ENCODE assay signal across 15 cellular contexts in the genomic region with DNA sequence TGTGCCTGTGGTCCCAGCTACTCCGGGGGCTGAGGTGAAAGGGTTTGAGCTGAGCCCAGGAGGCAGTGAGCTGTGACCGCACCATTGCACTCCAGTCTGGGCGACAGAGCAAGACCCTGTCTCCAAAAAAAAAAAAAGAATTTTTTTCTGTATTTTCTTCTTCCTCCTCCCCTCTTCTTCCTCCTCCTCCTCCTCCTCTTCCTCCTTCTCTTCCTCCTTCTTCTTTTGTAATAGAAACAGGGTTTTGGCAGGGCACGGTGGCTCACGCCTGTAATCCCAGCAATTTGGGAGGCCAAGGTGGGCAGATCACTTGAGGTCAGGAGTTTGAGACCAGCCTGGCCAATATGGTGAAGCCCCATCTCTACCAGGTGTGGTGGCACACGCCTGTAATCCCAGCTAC. TPM values are rescaled to one million over a fixed set of nuclear protein-coding genes. Genes with fewer than 3 reads are reported as not detected.
"Had no signal": no experiment of that assay in that cellular context is flagged by ENCODE, and none has a peak within 500 bp of the region (broad histone marks: within the 10 kb centered on the region; RNA-seq: fewer than 3 reads in every experiment).

No MANE protein-coding gene starts in this region.

RNA-seq across cellular contexts. Expression of a gene that starts 14.4 kb away (rescaled TPM):
- total RNA-seq: activated CD4-positive, alpha-beta T cell treated with anti-CD3 and anti-CD28 coated beads for 36 hours; activated CD4-positive, alpha-beta T cell treated with anti-CD3 and anti-CD28 coated beads, Interleukin-2, amount 10 ng/mL, durations not matched to agents 7 days and 5 days; activated CD8-positive, alpha-beta T cell treated with anti-CD3 and anti-CD28 coated beads, Interleukin-2, amount 10 ng/mL, durations not matched to agents 7 days and 5 days; activated T-helper 2 cell treated with anti-CD3 and anti-CD28 coated beads, Interferon-gamma antibody, Interleukin-2, Interleukin-4, amounts not matched to agents 10 μg/mL and 5 μg/mL and 100 μg/mL, durations not matched to agents 14 hours and 24 hours and 36 hours; ascending aorta; T-cell; T-helper 1 cell treated with Interleukin-12 subunit alpha and Interleukin-12 subunit beta and Interleukin-4 antibody, amounts not matched to agents 30 ng/mL and 1 ng/mL, for 36 hours; T-helper 17 cell; T-helper 2 cell treated with Interferon-gamma antibody and Interleukin-4, amounts not matched to agents 100 ng/mL and 5 ng/mL, for 36 hours had no signal

RNA-seq across cellular contexts. Expression of a gene that starts 42.5 kb away (rescaled TPM):
- total RNA-seq: ascending aorta had no signal

RNA-seq across cellular contexts. Expression of a gene that starts 56.4 kb away (rescaled TPM):
- total RNA-seq: activated CD4-positive, alpha-beta memory T cell treated with anti-CD3 and anti-CD28 coated beads, Interleukin-2, amount 10 ng/mL, durations not matched to agents 7 days and 5 days; activated CD4-positive, alpha-beta T cell treated with anti-CD3 and anti-CD28 coated beads for 36 hours; activated CD4-positive, alpha-beta T cell treated with anti-CD3 and anti-CD28 coated beads, Interleukin-2, amount 10 ng/mL, durations not matched to agents 7 days and 5 days; activated CD8-positive, alpha-beta memory T cell treated with anti-CD3 and anti-CD28 coated beads, Interleukin-2, amount 10 ng/mL, durations not matched to agents 7 days and 5 days; activated CD8-positive, alpha-beta T cell treated with anti-CD3 and anti-CD28 coated beads, Interleukin-2, amount 10 ng/mL, durations not matched to agents 7 days and 5 days; activated naive CD8-positive, alpha-beta T cell treated with anti-CD3 and anti-CD28 coated beads, Interleukin-2, amount 10 ng/mL, durations not matched to agents 7 days and 5 days; activated T-helper 2 cell treated with anti-CD3 and anti-CD28 coated beads, Interferon-gamma antibody, Interleukin-2, Interleukin-4, amounts not matched to agents 10 μg/mL and 5 μg/mL and 100 μg/mL, durations not matched to agents 14 hours and 24 hours and 36 hours; ascending aorta; bronchial epithelial cell; cardiac muscle cell; T-cell; T-helper 1 cell treated with Interleukin-12 subunit alpha and Interleukin-12 subunit beta and Interleukin-4 antibody, amounts not matched to agents 30 ng/mL and 1 ng/mL, for 36 hours; T-helper 17 cell; T-helper 2 cell treated with Interferon-gamma antibody and Interleukin-4, amounts not matched to agents 100 ng/mL and 5 ng/mL, for 36 hours had no signal
- polyA plus RNA-seq: adipose tissue, cardiac muscle cell had no signal
